In genomic region chr6:56541736-56542366, GRCh38 we compare ENCODE assay signal across 9 cellular contexts.
A peak's percentile ranks its signal among the peaks of the same experiment; 100 is the strongest.
DNase-seq lines count a peak whose midpoint lies in the region; TF ChIP-seq lines count a peak whose summit lies in the region.
"Had no signal": no experiment of that assay in that cellular context is flagged by ENCODE, and none has a peak within 500 bp of the region (broad histone marks: within the 10 kb centered on the region; RNA-seq: fewer than 3 reads in every experiment).

No MANE protein-coding gene starts in this region.

- H3K4me3 Mint-ChIP-seq in activated naive CD4-positive, alpha-beta T cell treated with anti-CD3 and anti-CD28 coated beads, Interleukin-2, amount 10 ng/mL, durations not matched to agents 7 days and 5 days, result no peak overlapping the region
- H3K4me3 Mint-ChIP-seq: T-helper 1 cell treated with Interleukin-12 subunit alpha and Interleukin-12 subunit beta and Interleukin-4 antibody, amounts not matched to agents 30 μg/mL and 1 μg/mL, for 36 hours had no signal

- no peaks in the 10 kb centered on the region for H3K9me3 ChIP-seq in BE2C
- no peaks in the 10 kb centered on the region for H3K9me3 ChIP-seq in neural cell (ENCODE audit: low read length)

- no peak for TF ChIP-seq RAD21 in neural cell (conservative IDR thresholded peaks at IDR 0.05)

- no peaks in the 10 kb centered on the region for H3K9me2 ChIP-seq in neural cell (ENCODE audit: insufficient read depth, low read length)

- no peak overlapping the region for H2AFZ ChIP-seq in neural cell (ENCODE audit: low read depth, low read length)

- H3K27ac ChIP-seq in neural cell (ENCODE audit: low read length), result peak overlapping the region; percentile 46

- H3K36me3 Mint-ChIP-seq in activated naive CD4-positive, alpha-beta T cell treated with anti-CD3 and anti-CD28 coated beads, Interleukin-2, amount 10 ng/mL, durations not matched to agents 7 days and 5 days, result no peaks in the 10 kb centered on the region

- H3F3A ChIP-seq in neural cell (ENCODE audit: insufficient read depth, low read length, poor library complexity, severe bottlenecking), result peaks cover 4% of the 10 kb centered on the region

- peaks cover 3% of the 10 kb centered on the region for H3K27me3 Mint-ChIP-seq in activated naive CD4-positive, alpha-beta T cell treated with anti-CD3 and anti-CD28 coated beads, Interleukin-2, amount 10 ng/mL, durations not matched to agents 7 days and 5 days

- H3K9ac ChIP-seq in neural cell (ENCODE audit: low read length), result peak overlapping the region; percentile 59

- peaks cover 7% of the 10 kb centered on the region; the same call in 1 of the 2 replicates for H3K4me1 ChIP-seq in BE2C

- H3K4me3 ChIP-seq in BE2C (ENCODE audit: low read depth, low read length), result peak overlapping the region; percentile 74
- peak overlapping the region; percentile 51 for H3K4me3 ChIP-seq in LNCaP clone FGC (ENCODE audit: low read depth, low read length)
- H3K4me3 ChIP-seq in neural cell (ENCODE audit: low read length), result peak overlapping the region; percentile 73

- no peak for TF ChIP-seq EP300 in neural cell (conservative IDR thresholded peaks at IDR 0.05; ENCODE audit: poor library complexity, severe bottlenecking)

- H3K4me1 Mint-ChIP-seq in activated naive CD4-positive, alpha-beta T cell treated with anti-CD3 and anti-CD28 coated beads, Interleukin-2, amount 10 ng/mL, durations not matched to agents 7 days and 5 days, result no peaks in the 10 kb centered on the region

- TF ChIP-seq CTCF in BE2C (IDR thresholded peaks at IDR 0.05; ENCODE audit: low read depth, low read length), result no peak
- no peak for TF ChIP-seq CTCF in LNCaP clone FGC (IDR thresholded peaks at IDR 0.05; ENCODE audit: control insufficient read depth, extremely low read depth, insufficient read depth)
- no peak for TF ChIP-seq CTCF in neural cell (IDR thresholded peaks at IDR 0.05; ENCODE audit: poor library complexity, severe bottlenecking)

- H3K79me2 ChIP-seq in neural cell (replicated peaks; ENCODE audit: insufficient read depth, low read length), result peaks cover 26% of the 10 kb centered on the region

- peaks cover 2% of the 10 kb centered on the region for H4K20me1 ChIP-seq in neural cell (ENCODE audit: insufficient read depth)

- H3K4me2 ChIP-seq in neural cell (ENCODE audit: low read length), result peak overlapping the region; percentile 86

- no peak for DNase-seq in BE2C
- DNase-seq in LNCaP clone FGC (ENCODE audit: low read depth), result no peak
- peak; percentile 25 to 46 for DNase-seq in dermis microvascular lymphatic vessel endothelial cell (ENCODE audit: low read depth in 2 of 2)
- no peak for DNase-seq in activated CD4-positive, CD25-positive, alpha-beta regulatory T cell (lab: John Stamatoyannopoulos, UW)
- no peak for DNase-seq in HK-2 (ENCODE audit: unreplicated experiment)
- DNase-seq in activated naive CD4-positive, alpha-beta T cell treated with anti-CD3 and anti-CD28 coated beads, Interleukin-2, amount 10 ng/mL, durations not matched to agents 7 days and 5 days, result no peak
- no peak for DNase-seq in nucleus accumbens (lab: John Stamatoyannopoulos, UW)

- no peak overlapping the region for H3K27ac Mint-ChIP-seq in activated naive CD4-positive, alpha-beta T cell treated with anti-CD3 and anti-CD28 coated beads, Interleukin-2, amount 10 ng/mL, durations not matched to agents 7 days and 5 days
- H3K27ac Mint-ChIP-seq: T-helper 1 cell treated with Interleukin-12 subunit alpha and Interleukin-12 subunit beta and Interleukin-4 antibody, amounts not matched to agents 30 μg/mL and 1 μg/mL, for 36 hours had no signal

- H3K36me3 ChIP-seq in BE2C (no peaks in the 10 kb centered on the region; the same call in 1 of the 2 replicates), neural cell (ENCODE audit: insufficient read depth, low read length) (no peaks in the 10 kb centered on the region)

- no peaks in the 10 kb centered on the region for H3K9me3 Mint-ChIP-seq in activated naive CD4-positive, alpha-beta T cell treated with anti-CD3 and anti-CD28 coated beads, Interleukin-2, amount 10 ng/mL, durations not matched to agents 7 days and 5 days
- H3K9me3 Mint-ChIP-seq: T-helper 1 cell treated with Interleukin-12 subunit alpha and Interleukin-12 subunit beta and Interleukin-4 antibody, amounts not matched to agents 30 μg/mL and 1 μg/mL, for 36 hours had no signal

- H3K27me3 ChIP-seq in BE2C, result no peaks in the 10 kb centered on the region
- no peaks in the 10 kb centered on the region for H3K27me3 ChIP-seq in neural cell (ENCODE audit: insufficient read depth, low read depth, low read length)

- CTCF ChIA-PET in activated naive CD4-positive, alpha-beta T cell treated with anti-CD3 and anti-CD28 coated beads, Interleukin-2, amount 10 ng/mL, durations not matched to agents 7 days and 5 days (lab: Charles Lee), result interaction anchor here (0.6 to 2.4 kb wide), 4 partner anchors 29 to 579 kb away, joined by 3 to 10 read pairs (median 8); no protein-coding TSS in a partner anchor

TF ChIP-seq in neural cell, 6 proteins besides CTCF, POLR2A, EP300 and RAD21:
- TF ChIP-seq MXI1 (conservative IDR thresholded peaks at IDR 0.05; ENCODE audit: poor library complexity, severe bottlenecking) (no peak), TAF1 (IDR thresholded peaks at IDR 0.05; ENCODE audit: low read depth) (no peak), EZH2 (IDR thresholded peaks at IDR 0.05; ENCODE audit: borderline replicate concordance, insufficient read depth, low read length, poor library complexity, severe bottlenecking) (no peak), POLR2AphosphoS5 (IDR thresholded peaks at IDR 0.05) (no peak), SMC3 (conservative IDR thresholded peaks at IDR 0.05; ENCODE audit: poor library complexity) (no peak)
- TF ChIP-seq, protein P1, sequence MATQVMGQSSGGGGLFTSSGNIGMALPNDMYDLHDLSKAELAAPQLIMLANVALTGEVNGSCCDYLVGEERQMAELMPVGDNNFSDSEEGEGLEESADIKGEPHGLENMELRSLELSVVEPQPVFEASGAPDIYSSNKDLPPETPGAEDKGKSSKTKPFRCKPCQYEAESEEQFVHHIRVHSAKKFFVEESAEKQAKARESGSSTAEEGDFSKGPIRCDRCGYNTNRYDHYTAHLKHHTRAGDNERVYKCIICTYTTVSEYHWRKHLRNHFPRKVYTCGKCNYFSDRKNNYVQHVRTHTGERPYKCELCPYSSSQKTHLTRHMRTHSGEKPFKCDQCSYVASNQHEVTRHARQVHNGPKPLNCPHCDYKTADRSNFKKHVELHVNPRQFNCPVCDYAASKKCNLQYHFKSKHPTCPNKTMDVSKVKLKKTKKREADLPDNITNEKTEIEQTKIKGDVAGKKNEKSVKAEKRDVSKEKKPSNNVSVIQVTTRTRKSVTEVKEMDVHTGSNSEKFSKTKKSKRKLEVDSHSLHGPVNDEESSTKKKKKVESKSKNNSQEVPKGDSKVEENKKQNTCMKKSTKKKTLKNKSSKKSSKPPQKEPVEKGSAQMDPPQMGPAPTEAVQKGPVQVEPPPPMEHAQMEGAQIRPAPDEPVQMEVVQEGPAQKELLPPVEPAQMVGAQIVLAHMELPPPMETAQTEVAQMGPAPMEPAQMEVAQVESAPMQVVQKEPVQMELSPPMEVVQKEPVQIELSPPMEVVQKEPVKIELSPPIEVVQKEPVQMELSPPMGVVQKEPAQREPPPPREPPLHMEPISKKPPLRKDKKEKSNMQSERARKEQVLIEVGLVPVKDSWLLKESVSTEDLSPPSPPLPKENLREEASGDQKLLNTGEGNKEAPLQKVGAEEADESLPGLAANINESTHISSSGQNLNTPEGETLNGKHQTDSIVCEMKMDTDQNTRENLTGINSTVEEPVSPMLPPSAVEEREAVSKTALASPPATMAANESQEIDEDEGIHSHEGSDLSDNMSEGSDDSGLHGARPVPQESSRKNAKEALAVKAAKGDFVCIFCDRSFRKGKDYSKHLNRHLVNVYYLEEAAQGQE (IDR thresholded peaks at IDR 0.05; ENCODE audit: borderline replicate concordance), result no peak
TF ChIP-seq in neural cell: peak in this region for 0.

Comparison
In these comparisons a context has a peak if more than half of its experiments do, and no peak if none do; other contexts are left out.
1. DNase-seq: peak in dermis microvascular lymphatic vessel endothelial cell (2 of 2); none in BE2C (single experiment), LNCaP clone FGC (single experiment), activated CD4-positive, CD25-positive, alpha-beta regulatory T cell (0 of 4), HK-2 (single experiment), activated naive CD4-positive, alpha-beta T cell treated with anti-CD3 and anti-CD28 coated beads, Interleukin-2, amount 10 ng/mL, durations not matched to agents 7 days and 5 days (single experiment) and nucleus accumbens (0 of 56).
2. Peak in every context shown above with its lines, with median percentiles within 50 percentile points of each other: H3K4me3 ChIP-seq.